20 cellular contexts compared by ENCODE assay signal in the genomic region with DNA sequence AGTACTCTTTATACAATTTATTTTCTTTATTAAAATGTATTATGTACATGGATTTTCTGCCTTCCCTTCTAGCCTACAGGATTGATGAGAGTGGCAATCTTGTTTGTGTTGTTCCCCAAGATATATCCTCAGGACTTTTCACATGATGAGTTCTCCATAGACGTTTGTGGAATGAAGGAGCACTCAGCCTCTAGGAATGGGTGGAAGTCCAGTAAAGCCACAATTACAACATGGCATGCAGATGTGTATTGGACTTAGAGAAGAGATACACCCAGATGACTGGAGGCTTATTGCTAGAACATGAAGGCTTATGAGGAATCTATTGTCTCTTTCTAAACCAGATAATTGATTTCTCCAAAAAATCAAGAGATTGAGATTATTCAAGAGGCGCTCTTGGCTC. TPM values are rescaled to one million over a fixed set of nuclear protein-coding genes. Genes with fewer than 3 reads are reported as not detected.
A peak's percentile ranks its signal among the peaks of the same experiment; 100 is the strongest.
DNase-seq lines count a peak whose midpoint lies in the region; ATAC-seq and TF ChIP-seq lines count a peak whose summit lies in the region.
"Had no signal": no experiment of that assay in that cellular context is flagged by ENCODE, and none has a peak within 500 bp of the region (broad histone marks: within the 10 kb centered on the region; RNA-seq: fewer than 3 reads in every experiment).

No MANE protein-coding gene starts in this region.

- H3K9me3 ChIP-seq in AG04450 (ENCODE audit: control insufficient read depth, insufficient read depth, low read length): no peaks in the 10 kb centered on the region
- H3K9me3 ChIP-seq: body of pancreas, colonic mucosa, gastrocnemius medialis, right atrium auricular region had no signal

- peak overlapping the region; percentile 81 for H3K27ac Mint-ChIP-seq in HFFc6
- H3K27ac Mint-ChIP-seq in MCF 10A (ENCODE audit: low read depth, unreplicated experiment): no peak overlapping the region
- H3K27ac Mint-ChIP-seq: activated CD4-positive, alpha-beta T cell treated with anti-CD3 and anti-CD28 coated beads for 36 hours; activated naive CD4-positive, alpha-beta T cell treated with anti-CD3 and anti-CD28 coated beads, Interleukin-2, amount 50 U/mL, for 72 hours; CD4-positive, alpha-beta T cell had no signal

- H3K4me3 Mint-ChIP-seq in HFFc6: peak overlapping the region; percentile 13; the same call in 1 of the 2 replicates
- H3K4me3 Mint-ChIP-seq in MCF 10A (ENCODE audit: unreplicated experiment): no peak overlapping the region
- H3K4me3 Mint-ChIP-seq: activated CD4-positive, alpha-beta T cell treated with anti-CD3 and anti-CD28 coated beads for 36 hours; CD4-positive, alpha-beta T cell had no signal

- H3K4me1 Mint-ChIP-seq in HFFc6 (ENCODE audit: low read depth) (peaks cover 89% of the 10 kb centered on the region), MCF 10A (ENCODE audit: insufficient read depth, unreplicated experiment) (peaks cover 54% of the 10 kb centered on the region)

- BruUV-seq in MCF 10A (replicated peaks; lab: Mats Ljungman, UMichigan): no TSS peak

- no peak for ATAC-seq in HG03520 (IDR thresholded peaks at IDR 0.05; ENCODE audit: unreplicated experiment)
- ATAC-seq: activated CD4-positive, alpha-beta T cell treated with anti-CD3 and anti-CD28 coated beads for 36 hours; activated naive CD4-positive, alpha-beta T cell treated with anti-CD3 and anti-CD28 coated beads, Interleukin-2, amount 50 U/mL, for 72 hours; body of pancreas; gastrocnemius medialis had no signal

- H3K36me3 Mint-ChIP-seq in HFFc6 (ENCODE audit: low read depth) (peaks cover 24% of the 10 kb centered on the region), MCF 10A (ENCODE audit: insufficient read depth, unreplicated experiment) (no peaks in the 10 kb centered on the region)
- H3K36me3 Mint-ChIP-seq: activated naive CD4-positive, alpha-beta T cell treated with anti-CD3 and anti-CD28 coated beads, Interleukin-2, amount 50 U/mL, for 72 hours had no signal

- intact Hi-C loops in MCF 10A (cut with micrococcal nuclease): no loop called here

- DNase-seq in AG04450 (ENCODE audit: low read depth, low spot score) (peak; percentile 36), HFFc6 (peak; percentile 89), cardiac fibroblast (ENCODE audit: low read depth in 2 of 2) (peak; percentile 32 to 71), myocyte (ENCODE audit: low read depth) (peak; percentile 39), MCF 10A (ENCODE audit: unreplicated experiment) (no peak), NCI-H524 (lab: John Stamatoyannopoulos, UW) (no peak), NCI-H2171 treated with DMSO at 0.1 percent for 48 hours (lab: John Stamatoyannopoulos, UW) (no peak)
- DNase-seq: activated CD4-positive, alpha-beta T cell treated with anti-CD3 and anti-CD28 coated beads for 36 hours; body of pancreas; CD4-positive, alpha-beta T cell; colonic mucosa; gastrocnemius medialis; NCI-H1417; NCI-H2107; NCI-H526 treated with DMSO at 0.1 percent for 48 hours; SHP77 treated with DMSO at 0.1 percent for 48 hours; T-helper 1 cell had no signal

- CTCF ChIA-PET in AG04450 (lab: Charles Lee): no interaction called here
- CTCF ChIA-PET in MCF 10A (lab: Yijun Ruan, JAX): no interaction called here

- H3K9me3 Mint-ChIP-seq in HFFc6 (peaks cover 6% of the 10 kb centered on the region), MCF 10A (ENCODE audit: unreplicated experiment) (peaks cover 7% of the 10 kb centered on the region)
- H3K9me3 Mint-ChIP-seq: CD4-positive, alpha-beta T cell had no signal

- POLR2A ChIA-PET in AG04450 (lab: Yijun Ruan, JAX): no interaction called here
- POLR2A ChIA-PET in MCF 10A (lab: Yijun Ruan, JAX): no interaction called here

- TF ChIP-seq CTCF in AG04450 (IDR thresholded peaks at IDR 0.05; ENCODE audit: low read depth, low read length) (no peak), HFFc6 (IDR thresholded peaks at IDR 0.05) (no peak), cardiac fibroblast (IDR thresholded peaks at IDR 0.05; ENCODE audit: low read depth, low read length) (no peak), MCF 10A (IDR thresholded peaks at IDR 0.05; ENCODE audit: unreplicated experiment) (no peak)

- H3K4me3 ChIP-seq in AG04450 (ENCODE audit: low read depth, low read length): no peak overlapping the region
- no peak overlapping the region for H3K4me3 ChIP-seq in cardiac fibroblast (replicated peaks in 1 of 2; ENCODE audit: low read depth in 2 of 2, low read length in 2 of 2)
- H3K4me3 ChIP-seq: body of pancreas, colonic mucosa, gastrocnemius medialis, right atrium auricular region had no signal

- H3K27ac ChIP-seq in AG04450 (ENCODE audit: low read depth, low read length): no peak overlapping the region
- H3K27ac ChIP-seq: body of pancreas, colonic mucosa, gastrocnemius medialis, right atrium auricular region had no signal

- no peaks in the 10 kb centered on the region for H3K27me3 ChIP-seq in AG04450 (ENCODE audit: control insufficient read depth, insufficient read depth, low read length)
- H3K27me3 ChIP-seq: body of pancreas, colonic mucosa, gastrocnemius medialis, right atrium auricular region had no signal

- no peaks in the 10 kb centered on the region; the same call in 1 of the 2 replicates for H3K27me3 Mint-ChIP-seq in HFFc6 (ENCODE audit: insufficient read depth)
- no peaks in the 10 kb centered on the region for H3K27me3 Mint-ChIP-seq in MCF 10A (ENCODE audit: insufficient read depth, unreplicated experiment)
- H3K27me3 Mint-ChIP-seq: CD4-positive, alpha-beta T cell had no signal

RNA-seq across cellular contexts. Expression of gene DOCK2, which starts 8.2 kb away (rescaled TPM):
- 1.2 and 1.6 TPM in 2 replicates for polyA plus RNA-seq in AG04450 (2011; rRNA removed)
- polyA minus RNA-seq in AG04450 (2011; rRNA and poly(A)+ RNA removed): 5.6 and 6.0 TPM in 2 replicates
- total RNA-seq in HFFc6 (2021; fragmentation: NEBNext Ultra II Directional; extraction: Animal tissue kit (Norgen Biotek cat#: 25700)): 1 to 10 TPM; 1.4 to 6.5 (median 3.0) TPM
- total RNA-seq in myocyte (0.08 TPM in 1 of 2 replicates, not detected in the other), MCF 10A (2022) (0.39 and 0.42 TPM in 2 replicates)
- 0.55 TPM for polyA plus RNA-seq in myocyte (2012)

RNA-seq across cellular contexts. Expression of gene SPDL1, which starts 45.3 kb away (rescaled TPM):
- polyA plus RNA-seq in AG04450 (2011; rRNA removed): 14.0 and 22.7 TPM in 2 replicates
- polyA minus RNA-seq in AG04450 (2011; rRNA and poly(A)+ RNA removed): 4.0 and 10.3 TPM in 2 replicates
- 100 to 1,000 TPM in 2 of 6 experiments, 10 to 100 TPM in 4; 68.8 to 121 (median 74.4) TPM for total RNA-seq in HFFc6 (2021; fragmentation: NEBNext Ultra II Directional; extraction: Animal tissue kit (Norgen Biotek cat#: 25700))
- 12.2 and 13.6 TPM in 2 replicates for total RNA-seq in myocyte
- polyA plus RNA-seq in myocyte (2012): 7.0 TPM
- 40.6 and 51.3 TPM in 2 replicates for total RNA-seq in MCF 10A (2022)

Comparison
In these comparisons a context has a peak if more than half of its experiments do, and no peak if none do; other contexts are left out.
1. DNase-seq: peak in AG04450 (single experiment), HFFc6 (single experiment), cardiac fibroblast (2 of 2) and myocyte (single experiment); none in MCF 10A (single experiment), NCI-H524 (0 of 2) and NCI-H2171 treated with DMSO at 0.1 percent for 48 hours (single experiment).